ENCODE assay signal across 1 cellular context in genomic region chr20:36070451-36070850, GRCh38.
TF ChIP-seq lines count a peak whose summit lies in the region.

No MANE protein-coding gene starts in this region.

TF ChIP-seq in HepG2, 621 proteins besides CTCF, POLR2A, EP300 and RAD21 (continued from another document and continues in another):
- TF ChIP-seq, protein P1, sequence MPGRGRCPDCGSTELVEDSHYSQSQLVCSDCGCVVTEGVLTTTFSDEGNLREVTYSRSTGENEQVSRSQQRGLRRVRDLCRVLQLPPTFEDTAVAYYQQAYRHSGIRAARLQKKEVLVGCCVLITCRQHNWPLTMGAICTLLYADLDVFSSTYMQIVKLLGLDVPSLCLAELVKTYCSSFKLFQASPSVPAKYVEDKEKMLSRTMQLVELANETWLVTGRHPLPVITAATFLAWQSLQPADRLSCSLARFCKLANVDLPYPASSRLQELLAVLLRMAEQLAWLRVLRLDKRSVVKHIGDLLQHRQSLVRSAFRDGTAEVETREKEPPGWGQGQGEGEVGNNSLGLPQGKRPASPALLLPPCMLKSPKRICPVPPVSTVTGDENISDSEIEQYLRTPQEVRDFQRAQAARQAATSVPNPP (CRISPR knock-in tag; IDR thresholded peaks at IDR 0.05) = no peak
- TF ChIP-seq ZSCAN25 (CRISPR knock-in tag; IDR thresholded peaks at IDR 0.05) (0 out of 2 replicates have a peak, but pooled peaks have one; percentile 59), ZFAT (CRISPR knock-in tag; conservative IDR thresholded peaks at IDR 0.05) (peak; percentile 99), KLF13 (CRISPR knock-in tag; IDR thresholded peaks at IDR 0.05) (no peak), ZNF275 (CRISPR knock-in tag; IDR thresholded peaks at IDR 0.05; ENCODE audit: borderline replicate concordance) (no peak), ATRX (CRISPR knock-in tag; IDR thresholded peaks at IDR 0.05; ENCODE audit: borderline replicate concordance) (no peak), ZBTB46 (CRISPR knock-in tag; IDR thresholded peaks at IDR 0.05; ENCODE audit: borderline replicate concordance) (no peak), ZNF512B (CRISPR knock-in tag; IDR thresholded peaks at IDR 0.05; ENCODE audit: borderline replicate concordance) (no peak), IKZF5 (CRISPR knock-in tag; IDR thresholded peaks at IDR 0.05) (no peak), PRMT3 (CRISPR knock-in tag; IDR thresholded peaks at IDR 0.05; ENCODE audit: borderline replicate concordance, low read depth) (no peak), ZBTB1 (CRISPR knock-in tag; IDR thresholded peaks at IDR 0.05; ENCODE audit: borderline replicate concordance) (no peak), TBX2 (CRISPR knock-in tag; IDR thresholded peaks at IDR 0.05; ENCODE audit: borderline replicate concordance) (peak; percentile 50; the same call in 1 of the 2 replicates), NR2C2 (CRISPR knock-in tag; IDR thresholded peaks at IDR 0.05; ENCODE audit: borderline replicate concordance) (no peak), ZBTB20 (CRISPR knock-in tag; IDR thresholded peaks at IDR 0.05; ENCODE audit: borderline replicate concordance, low read depth) (no peak), IKZF1 (IDR thresholded peaks at IDR 0.05) (no peak), RCOR2 (CRISPR knock-in tag; IDR thresholded peaks at IDR 0.05) (no peak), JDP2 (CRISPR knock-in tag; IDR thresholded peaks at IDR 0.05; ENCODE audit: borderline replicate concordance) (no peak), CHCHD3 (CRISPR knock-in tag; IDR thresholded peaks at IDR 0.05) (no peak), FOXA1 (IDR thresholded peaks at IDR 0.05) (no peak), FOXA1 (CRISPR knock-in tag; IDR thresholded peaks at IDR 0.05) (peak; percentile 91), RFXANK (CRISPR knock-in tag; IDR thresholded peaks at IDR 0.05) (no peak), ZNF530 (CRISPR knock-in tag; IDR thresholded peaks at IDR 0.05; ENCODE audit: low read depth) (no peak), ARNTL (CRISPR knock-in tag; IDR thresholded peaks at IDR 0.05) (no peak), NFAT5 (CRISPR knock-in tag; IDR thresholded peaks at IDR 0.05) (no peak), ZMYM2 (CRISPR knock-in tag; IDR thresholded peaks at IDR 0.05) (no peak), REL (CRISPR knock-in tag; conservative IDR thresholded peaks at IDR 0.05) (no peak), ZNF839 (CRISPR knock-in tag; IDR thresholded peaks at IDR 0.05; ENCODE audit: borderline replicate concordance) (no peak), ZNF205 (CRISPR knock-in tag; IDR thresholded peaks at IDR 0.05) (peak; percentile 34; the same call in 1 of the 2 replicates), ZFP36 (IDR thresholded peaks at IDR 0.05; ENCODE audit: borderline replicate concordance, low read depth, low read length, partially characterized antibody) (no peak), MXD1 (CRISPR knock-in tag; IDR thresholded peaks at IDR 0.05) (no peak), PLRG1 (conservative IDR thresholded peaks at IDR 0.05) (no peak), HMGXB4 (CRISPR knock-in tag; IDR thresholded peaks at IDR 0.05; ENCODE audit: borderline replicate concordance in 1 of 2, low read depth in 1 of 2) (peak in 1 of 2 experiments; percentile 29; a peak in 1 of 4 replicates), CERS6 (CRISPR knock-in tag; IDR thresholded peaks at IDR 0.05) (no peak), TFAP4 (IDR thresholded peaks at IDR 0.05; ENCODE audit: borderline replicate concordance, low read depth) (no peak; the same call in 1 of the 2 replicates), ZNF121 (CRISPR knock-in tag; IDR thresholded peaks at IDR 0.05) (no peak)
- TF ChIP-seq, protein P2, sequence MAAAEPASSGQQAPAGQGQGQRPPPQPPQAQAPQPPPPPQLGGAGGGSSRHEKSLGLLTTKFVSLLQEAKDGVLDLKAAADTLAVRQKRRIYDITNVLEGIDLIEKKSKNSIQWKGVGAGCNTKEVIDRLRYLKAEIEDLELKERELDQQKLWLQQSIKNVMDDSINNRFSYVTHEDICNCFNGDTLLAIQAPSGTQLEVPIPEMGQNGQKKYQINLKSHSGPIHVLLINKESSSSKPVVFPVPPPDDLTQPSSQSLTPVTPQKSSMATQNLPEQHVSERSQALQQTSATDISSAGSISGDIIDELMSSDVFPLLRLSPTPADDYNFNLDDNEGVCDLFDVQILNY (CRISPR knock-in tag; conservative IDR thresholded peaks at IDR 0.05) = no peak
- TF ChIP-seq, protein P3, sequence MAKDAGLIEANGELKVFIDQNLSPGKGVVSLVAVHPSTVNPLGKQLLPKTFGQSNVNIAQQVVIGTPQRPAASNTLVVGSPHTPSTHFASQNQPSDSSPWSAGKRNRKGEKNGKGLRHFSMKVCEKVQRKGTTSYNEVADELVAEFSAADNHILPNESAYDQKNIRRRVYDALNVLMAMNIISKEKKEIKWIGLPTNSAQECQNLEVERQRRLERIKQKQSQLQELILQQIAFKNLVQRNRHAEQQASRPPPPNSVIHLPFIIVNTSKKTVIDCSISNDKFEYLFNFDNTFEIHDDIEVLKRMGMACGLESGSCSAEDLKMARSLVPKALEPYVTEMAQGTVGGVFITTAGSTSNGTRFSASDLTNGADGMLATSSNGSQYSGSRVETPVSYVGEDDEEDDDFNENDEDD (CRISPR knock-in tag; IDR thresholded peaks at IDR 0.05; ENCODE audit: borderline replicate concordance) = no peak
